Comparison of ENCODE assay signal across 4 cellular contexts in the genomic region with DNA sequence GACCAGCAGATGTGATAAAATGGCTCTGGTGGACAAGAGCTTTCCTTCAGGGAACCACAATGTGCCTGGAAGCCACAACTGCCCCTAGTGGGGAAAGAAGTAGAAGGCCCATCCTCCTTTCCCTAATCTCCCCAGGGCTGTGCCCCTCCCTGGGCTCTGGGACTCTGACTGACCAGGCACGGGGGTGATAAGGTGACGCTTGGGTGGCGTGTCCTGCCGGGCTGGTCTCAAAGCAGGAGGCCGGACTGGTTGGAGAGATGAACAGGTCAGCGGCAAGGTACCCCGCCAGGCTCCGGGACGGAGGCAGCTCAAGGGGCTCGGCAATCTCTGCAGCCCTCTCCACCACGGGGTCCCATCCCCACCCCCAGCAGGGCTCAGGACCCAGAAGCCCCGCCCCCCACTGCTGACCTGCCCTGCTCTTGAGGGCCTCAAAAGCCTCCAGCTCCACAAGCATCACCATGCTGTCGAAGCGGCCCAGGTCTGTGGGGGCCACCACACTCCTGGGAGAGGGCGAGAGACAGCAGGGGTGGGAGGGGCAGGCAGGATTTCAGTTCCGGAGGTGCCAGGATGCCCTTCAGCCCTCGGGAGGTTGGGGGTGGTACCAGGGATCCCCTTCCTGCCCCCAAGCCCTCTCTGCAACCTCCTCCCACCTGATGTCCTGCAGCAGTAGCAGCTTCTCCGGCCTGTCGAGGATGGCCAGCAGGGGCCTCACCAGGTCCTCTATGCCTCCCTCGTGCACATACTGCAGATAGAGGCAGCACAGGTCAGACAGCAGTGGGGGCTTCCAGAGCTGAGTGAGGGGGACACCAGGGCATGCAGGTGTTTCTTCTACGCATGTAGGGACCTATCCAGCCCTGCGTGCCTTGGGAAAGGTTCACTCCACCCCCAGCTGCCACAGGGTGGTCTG. TPM values are rescaled to one million over a fixed set of nuclear protein-coding genes. Genes with fewer than 3 reads are reported as not detected.
A peak's percentile ranks its signal among the peaks of the same experiment; 100 is the strongest.
DNase-seq lines count a peak whose midpoint lies in the region; ATAC-seq and TF ChIP-seq lines count a peak whose summit lies in the region.

No MANE protein-coding gene starts in this region.

- peaks cover 0 to 9% of the 10 kb centered on the region in 2 donors for H3K4me1 ChIP-seq in breast epithelium

- no peaks in the 10 kb centered on the region for H3K9me3 ChIP-seq in breast epithelium

- no peak for TF ChIP-seq POLR2A in breast epithelium (IDR thresholded peaks at IDR 0.05)

- H3K4me3 Mint-ChIP-seq in MCF 10A (ENCODE audit: unreplicated experiment): no peak overlapping the region
- H3K4me3 Mint-ChIP-seq in type B pancreatic cell: no peak overlapping the region

- no peak overlapping the region for H3K27ac Mint-ChIP-seq in MCF 10A (ENCODE audit: low read depth, unreplicated experiment)
- peak overlapping the region; percentile 21 for H3K27ac Mint-ChIP-seq in type B pancreatic cell

- POLR2A ChIA-PET in MCF 10A (lab: Yijun Ruan, JAX): interaction anchor here (1.6 to 1.7 kb wide), 2 partner anchors 14 to 15 kb away, joined by 6 read pairs; no protein-coding TSS in a partner anchor

- no peak overlapping the region for H3K4me3 ChIP-seq in breast epithelium

- no peak for ATAC-seq in GM18873 (IDR thresholded peaks at IDR 0.05; ENCODE audit: low FRiP score, unreplicated experiment)

- CTCF ChIA-PET in MCF 10A (lab: Yijun Ruan, JAX): interaction anchor here (0.6 to 5.0 kb wide), 8 partner anchors 9 to 83 kb away, joined by 3 to 32 read pairs (median 4); partner anchors contain the start of gene LZTS2

- H3K36me3 Mint-ChIP-seq in MCF 10A (ENCODE audit: insufficient read depth, unreplicated experiment) (no peaks in the 10 kb centered on the region), type B pancreatic cell (no peaks in the 10 kb centered on the region)

- no peak for TF ChIP-seq CTCF in breast epithelium (IDR thresholded peaks at IDR 0.05)
- no peak for TF ChIP-seq CTCF in MCF 10A (IDR thresholded peaks at IDR 0.05; ENCODE audit: unreplicated experiment)
- TF ChIP-seq CTCF in type B pancreatic cell (conservative IDR thresholded peaks at IDR 0.05): peak; percentile 66

- no peaks in the 10 kb centered on the region for H3K9me3 Mint-ChIP-seq in MCF 10A (ENCODE audit: unreplicated experiment)
- no peaks in the 10 kb centered on the region for H3K9me3 Mint-ChIP-seq in type B pancreatic cell

- H3K4me1 Mint-ChIP-seq in MCF 10A (ENCODE audit: insufficient read depth, unreplicated experiment) (peaks cover 26% of the 10 kb centered on the region), type B pancreatic cell (ENCODE audit: unreplicated experiment) (peaks cover 31% of the 10 kb centered on the region)

- intact Hi-C loops in breast epithelium (cut with DNase I; ENCODE audit: low total_unique reads): no loop called here
- intact Hi-C loops in MCF 10A (cut with micrococcal nuclease): loop anchor here (1.0 kb wide), 1 partner anchor 17 kb away; no protein-coding TSS in a partner anchor

- no TSS peak for BruUV-seq in MCF 10A (replicated peaks; lab: Mats Ljungman, UMichigan)

- no peaks in the 10 kb centered on the region for H3K27me3 ChIP-seq in breast epithelium

- H3K27ac ChIP-seq in breast epithelium: peak overlapping the region; percentile 29 to 62

- DNase-seq in breast epithelium (ENCODE audit: low spot score in 2 of 2): no peak
- no peak for DNase-seq in MCF 10A (ENCODE audit: unreplicated experiment)
- no peak for DNase-seq in type B pancreatic cell (ENCODE audit: extremely low spot score, unreplicated experiment)

- H3K36me3 ChIP-seq in breast epithelium: peaks cover 3% of the 10 kb centered on the region

- H3K27me3 Mint-ChIP-seq in MCF 10A (ENCODE audit: insufficient read depth, unreplicated experiment): no peaks in the 10 kb centered on the region
- H3K27me3 Mint-ChIP-seq in type B pancreatic cell: peaks cover 18% of the 10 kb centered on the region

RNA-seq across cellular contexts. Expression of gene LZTS2, which starts 12.2 kb away (rescaled TPM):
- total RNA-seq in breast epithelium (10 to 100 TPM; 44.0 to 67.5 (median 61.3) TPM), MCF 10A (2022) (15.2 and 18.6 TPM in 2 replicates), type B pancreatic cell (ENCODE audit: low replicate concordance) (50.2 and 86.6 TPM in 2 replicates)

RNA-seq across cellular contexts. Expression of gene PDZD7, which starts 19.2 kb away (rescaled TPM):
- 1 to 10 TPM in 1 of 3 donors, under 1 TPM in 2; 0.48 to 2.3 (median 0.66) TPM for total RNA-seq in breast epithelium
- 0.27 and 0.58 TPM in 2 replicates for total RNA-seq in MCF 10A (2022)
- 1.4 and 2.0 TPM in 2 replicates for total RNA-seq in type B pancreatic cell (ENCODE audit: low replicate concordance)

RNA-seq across cellular contexts. Expression of gene SFXN3, which starts 19.3 kb away (rescaled TPM):
- total RNA-seq in breast epithelium (10 to 100 TPM; 63.7 to 90.4 (median 75.7) TPM), MCF 10A (2022) (39.4 and 55.2 TPM in 2 replicates), type B pancreatic cell (ENCODE audit: low replicate concordance) (15.3 and 25.7 TPM in 2 replicates)

RNA-seq across cellular contexts. Expression of gene TWNK, which starts 24.4 kb away (rescaled TPM):
- 1 to 10 TPM; 3.4 to 7.5 (median 5.3) TPM for total RNA-seq in breast epithelium
- 19.1 and 27.9 TPM in 2 replicates for total RNA-seq in MCF 10A (2022)
- 11.3 and 19.2 TPM in 2 replicates for total RNA-seq in type B pancreatic cell (ENCODE audit: low replicate concordance)

RNA-seq across cellular contexts. Expression of gene MRPL43, which starts 24.5 kb away (rescaled TPM):
- total RNA-seq in breast epithelium: 100 to 1,000 TPM in 1 of 3 donors, 10 to 100 TPM in 2; 75.4 to 104 (median 84.6) TPM
- total RNA-seq in MCF 10A (2022): 63.4 and 64.8 TPM in 2 replicates
- 69.7 and 74.2 TPM in 2 replicates for total RNA-seq in type B pancreatic cell (ENCODE audit: low replicate concordance)
